Comparison of ENCODE assay signal across 8 cellular contexts in the genomic region with DNA sequence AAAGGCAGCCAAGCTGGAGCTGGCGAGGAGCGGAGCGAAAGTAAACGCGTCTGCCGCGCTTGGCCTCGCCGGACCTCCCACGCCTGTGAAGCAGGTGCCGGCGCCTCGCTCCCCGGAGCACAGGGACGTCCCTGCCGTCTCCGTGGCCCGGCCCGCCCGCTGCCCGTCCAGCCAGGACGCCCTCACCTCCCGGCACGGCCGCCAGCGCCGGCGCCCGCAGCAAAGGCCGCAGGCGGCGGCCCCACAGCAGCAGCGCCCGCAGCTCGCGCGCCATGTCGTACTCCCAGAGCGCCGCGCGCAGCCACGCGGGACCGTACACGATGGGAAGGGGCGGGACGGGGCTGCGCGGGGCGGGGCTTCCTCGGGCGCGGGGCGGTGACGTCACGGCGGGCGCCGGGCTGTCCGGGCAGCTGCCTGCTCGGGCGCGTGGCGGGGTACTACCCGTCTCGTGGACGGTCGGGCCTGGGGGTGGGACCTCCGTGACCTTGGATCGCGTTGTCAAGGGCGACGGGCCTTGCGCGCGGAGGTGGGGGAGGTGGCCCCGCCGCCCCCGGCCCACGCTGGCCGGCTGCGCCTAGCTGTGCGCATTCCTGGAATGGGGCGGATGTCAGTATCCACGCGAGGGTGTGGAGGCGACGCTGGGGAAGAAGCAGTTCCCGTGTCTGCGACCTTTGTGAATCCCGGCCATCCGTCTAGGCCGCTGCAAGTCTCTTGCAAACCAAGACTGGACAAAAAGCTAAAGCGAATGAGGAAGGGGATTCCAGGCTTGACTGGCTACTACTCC. TPM values are rescaled to one million over a fixed set of nuclear protein-coding genes. Genes with fewer than 3 reads are reported as not detected.
DNase-seq lines count a peak whose midpoint lies in the region; ATAC-seq and TF ChIP-seq lines count a peak whose summit lies in the region.

A gene (minus strand): TSS at position 290 of the 784 bp plus-strand sequence. CDS start 16 bp downstream, at position 274.

- in situ Hi-C loops in GM18951 (cut with MboI; ENCODE audit: low sequenced_read_pairs, unreplicated experiment) = no loop called here

- no peak for TF ChIP-seq CTCF in AG09309 (IDR thresholded peaks at IDR 0.05; ENCODE audit: control insufficient read depth, insufficient read depth, low read depth, low read length, missing control alignments)

- H3K4me3 Mint-ChIP-seq in activated CD4-positive, alpha-beta T cell treated with anti-CD3 and anti-CD28 coated beads, Interleukin-2, amount 10 ng/mL, durations not matched to agents 7 days and 5 days = peak within 1 kb of the TSS; percentile 92

- H3K36me3 Mint-ChIP-seq in activated CD4-positive, alpha-beta T cell treated with anti-CD3 and anti-CD28 coated beads, Interleukin-2, amount 10 ng/mL, durations not matched to agents 7 days and 5 days (ENCODE audit: low read depth) = peaks cover 15% of the 10 kb centered on the region

- POLR2A ChIA-PET in activated CD4-positive, alpha-beta T cell treated with anti-CD3 and anti-CD28 coated beads, Interleukin-2, amount 10 ng/mL, durations not matched to agents 7 days and 5 days (lab: Charles Lee) = interaction anchor here (0.6 kb wide), 2 partner anchors 86 to 633 kb away, joined by 3 to 4 read pairs; no protein-coding TSS in a partner anchor

- DNase-seq in AG09309 (ENCODE audit: low read depth) (peak; percentile 21), NCI-H510A treated with DMSO at 0.1 percent for 48 hours (lab: John Stamatoyannopoulos, UW) (peak; percentile 27), cortex of kidney (lab: John Stamatoyannopoulos, UW) (peak; percentile 51), left lobe of liver (ENCODE audit: low spot score) (peak; percentile 92)
- DNase-seq in activated CD4-positive, alpha-beta T cell treated with anti-CD3 and anti-CD28 coated beads, Interleukin-2, amount 10 ng/mL, durations not matched to agents 7 days and 5 days = peak; percentile 89
- peak; percentile 91 for DNase-seq in stimulated activated CD4-positive, alpha-beta T cell treated with anti-CD3 and anti-CD28 coated beads, Interleukin-1b, Interleukin-23, amount 100 ng/mL, for 48 hours

- H3K9me3 Mint-ChIP-seq in activated CD4-positive, alpha-beta T cell treated with anti-CD3 and anti-CD28 coated beads, Interleukin-2, amount 10 ng/mL, durations not matched to agents 7 days and 5 days = no peaks in the 10 kb centered on the region

- H3K4me1 Mint-ChIP-seq in activated CD4-positive, alpha-beta T cell treated with anti-CD3 and anti-CD28 coated beads, Interleukin-2, amount 10 ng/mL, durations not matched to agents 7 days and 5 days = peaks cover 38% of the 10 kb centered on the region

- H3K4me3 ChIP-seq in AG09309 (ENCODE audit: control insufficient read depth, low read depth, low read length) = peak within 1 kb of the TSS; percentile 99

- ATAC-seq in HG03175 (IDR thresholded peaks at IDR 0.05; ENCODE audit: unreplicated experiment) (peak; percentile 90), left lobe of liver (peak; percentile 96)

- CTCF ChIA-PET in activated CD4-positive, alpha-beta T cell treated with anti-CD3 and anti-CD28 coated beads, Interleukin-2, amount 10 ng/mL, durations not matched to agents 7 days and 5 days (lab: Charles Lee) = interaction anchor here (0.8 to 1.0 kb wide), 2 partner anchors 26 to 33 kb away, joined by 3 read pairs; no protein-coding TSS in a partner anchor

- peak within 1 kb of the TSS; percentile 95 for H3K27ac Mint-ChIP-seq in activated CD4-positive, alpha-beta T cell treated with anti-CD3 and anti-CD28 coated beads, Interleukin-2, amount 10 ng/mL, durations not matched to agents 7 days and 5 days

- no peaks in the 10 kb centered on the region for H3K27me3 Mint-ChIP-seq in activated CD4-positive, alpha-beta T cell treated with anti-CD3 and anti-CD28 coated beads, Interleukin-2, amount 10 ng/mL, durations not matched to agents 7 days and 5 days

- peak; percentile 95 for TF ChIP-seq POLR2A in GM18951 (IDR thresholded peaks at IDR 0.05; ENCODE audit: extremely low read depth, insufficient read depth, insufficient read length)

RNA-seq across cellular contexts. Expression of the gene that starts here (rescaled TPM):
- total RNA-seq in activated CD4-positive, alpha-beta T cell treated with anti-CD3 and anti-CD28 coated beads, Interleukin-2, amount 10 ng/mL, durations not matched to agents 7 days and 5 days = 100 to 1,000 TPM in 1 of 2 experiments, 10 to 100 TPM in 1; 99.5 to 101 TPM
- 154 TPM for total RNA-seq in left lobe of liver

Comparison
In these comparisons a context has a peak if more than half of its experiments do, and no peak if none do; other contexts are left out.
1. Peak in every context shown above with its lines: DNase-seq, ATAC-seq and H3K4me3 ChIP-seq.
2. DNase-seq: peak in every context shown above with its lines; median percentile 92 in left lobe of liver; 91 in stimulated activated CD4-positive, alpha-beta T cell treated with anti-CD3 and anti-CD28 coated beads, Interleukin-1b, Interleukin-23, amount 100 ng/mL, for 48 hours; 89 in activated CD4-positive, alpha-beta T cell treated with anti-CD3 and anti-CD28 coated beads, Interleukin-2, amount 10 ng/mL, durations not matched to agents 7 days and 5 days; 51 in cortex of kidney; 27 in NCI-H510A treated with DMSO at 0.1 percent for 48 hours; 21 in AG09309.